In the genomic region with DNA sequence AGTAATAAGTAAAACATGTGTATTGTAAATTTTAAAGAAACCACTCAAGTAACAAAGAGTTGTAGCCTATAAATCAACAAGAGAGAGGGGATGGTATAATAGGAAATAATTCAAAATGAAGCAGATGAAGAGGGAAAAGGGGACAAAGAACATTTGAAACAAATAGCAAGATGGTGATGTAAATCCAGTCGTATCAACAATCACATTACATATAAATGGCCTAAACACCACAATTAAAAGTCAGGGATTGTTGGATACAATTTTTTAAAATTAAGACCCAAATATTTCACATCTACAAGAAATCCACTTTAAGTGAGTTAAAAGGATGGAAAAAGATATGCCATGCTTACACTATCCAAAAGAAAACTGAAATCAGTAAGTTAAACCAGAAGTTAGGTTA, we compare ENCODE assay signal across 21 cellular contexts. TPM values are rescaled to one million over a fixed set of nuclear protein-coding genes. Genes with fewer than 3 reads are reported as not detected.
DNase-seq lines count a peak whose midpoint lies in the region; ATAC-seq, FAIRE-seq and TF ChIP-seq lines count a peak whose summit lies in the region.
"Had no signal": no experiment of that assay in that cellular context is flagged by ENCODE, and none has a peak within 500 bp of the region (broad histone marks: within the 10 kb centered on the region; RNA-seq: fewer than 3 reads in every experiment).

No MANE protein-coding gene starts in this region.

- FAIRE-seq in GM12892 (lab: Jason Lieb, UNC) (peak; percentile 56), K562 (lab: Jason Lieb, UNC) (no peak)
- FAIRE-seq: A549, G401.6, GM12891, GM18507 had no signal

- H3K27me3 ChIP-seq in K562 (ENCODE audit: control insufficient read depth in 2 of 2, insufficient read depth in 2 of 2, low read length in 2 of 2): no peaks in the 10 kb centered on the region
- H3K27me3 ChIP-seq: BLaER1 treated with 17β-estradiol and CSF1 and Interleukin-3, amounts not matched to agents 10 nM and 100 nM had no signal

- peak overlapping the region; percentile 1 for H3K27ac Mint-ChIP-seq in activated T-cell treated with anti-CD3 and anti-CD28 coated beads, Interleukin-2, amount 50 U/mL, for 72 hours
- H3K27ac Mint-ChIP-seq: B cell; CD4-positive, alpha-beta memory T cell; CD8-positive, alpha-beta memory T cell had no signal

- peaks cover 6 to 20% of the 10 kb centered on the region in 2 donors for H3K36me3 Mint-ChIP-seq in activated T-cell treated with anti-CD3 and anti-CD28 coated beads, Interleukin-2, amount 50 U/mL, for 72 hours (ENCODE audit: insufficient read depth in 2 of 2)

- DNase-seq in activated T-cell treated with anti-CD3 and anti-CD28 coated beads, Interleukin-2, amount 50 U/mL, for 72 hours: no peak
- DNase-seq in activated T-cell treated with anti-CD3 and anti-CD28 coated beads, Interleukin-2, amount 50 U/mL, for 48 hours: no peak
- no peak for DNase-seq in GM12892 (ENCODE audit: insufficient read length)
- no peak for DNase-seq in K562 (ENCODE audit: extremely low read depth in 1 of 4, low spot score in 3 of 4)
- no peak for DNase-seq in omental fat pad (ENCODE audit: low spot score)
- DNase-seq: AML-193; CD4-positive, alpha-beta memory T cell; CD8-positive, alpha-beta memory T cell; COR-L47; DMS79 treated with DMSO at 0.1 percent for 48 hours; GF-D8 had no signal

- no peak overlapping the region for H3K9ac ChIP-seq in K562 (ENCODE audit: insufficient read depth in 1 of 2, low read depth in 2 of 2, low read length in 2 of 2)
- H3K9ac ChIP-seq: BLaER1 treated with 17β-estradiol and CSF1 and Interleukin-3, amounts not matched to agents 10 nM and 100 nM had no signal

- no peaks in the 10 kb centered on the region for H3K27me3 Mint-ChIP-seq in activated T-cell treated with anti-CD3 and anti-CD28 coated beads, Interleukin-2, amount 50 U/mL, for 72 hours (ENCODE audit: low read depth)
- H3K27me3 Mint-ChIP-seq: B cell; CD4-positive, alpha-beta memory T cell; CD8-positive, alpha-beta memory T cell had no signal

- CTCF ChIA-PET in K562 (lab: Yijun Ruan, JAX; ENCODE audit: low intra/inter-chr PET ratio): no interaction called here

- peaks cover 0 to 5% of the 10 kb centered on the region in 2 donors for H3K9me3 Mint-ChIP-seq in activated T-cell treated with anti-CD3 and anti-CD28 coated beads, Interleukin-2, amount 50 U/mL, for 72 hours

- no peaks in the 10 kb centered on the region for H3K4me1 ChIP-seq in K562 (replicated peaks in 1 of 2; ENCODE audit: control insufficient read depth in 2 of 2, insufficient read depth in 2 of 2, low read length in 2 of 2)
- H3K4me1 ChIP-seq: A549 had no signal

- TF ChIP-seq RAD21 in K562 (CRISPR knock-in tag; conservative IDR thresholded peaks at IDR 0.05 in 1 of 2, IDR thresholded peaks at IDR 0.05 in 1 of 2): no peak

- H3K9me3 ChIP-seq in K562 (replicated peaks; ENCODE audit: control insufficient read depth, insufficient read depth, low read depth, low read length): no peaks in the 10 kb centered on the region

- no TSS peak for BruUV-seq in K562 (replicated peaks; lab: Mats Ljungman, UMichigan)

- TF ChIP-seq CTCF in K562 (IDR thresholded peaks at IDR 0.05 in 2 of 3, conservative IDR thresholded peaks at IDR 0.05 in 1 of 3; ENCODE audit: insufficient read depth in 2 of 3, low read depth in 1 of 3, low read length in 3 of 3): no peak
- TF ChIP-seq CTCF in omental fat pad (IDR thresholded peaks at IDR 0.05): no peak

- H3K36me3 ChIP-seq in K562 (ENCODE audit: control insufficient read depth, insufficient read depth, low read length): no peaks in the 10 kb centered on the region

- no peak overlapping the region for H3K27ac ChIP-seq in K562 (ENCODE audit: extremely low read depth, low read depth, low read length)
- H3K27ac ChIP-seq: 22Rv1; A549; BLaER1 treated with 17β-estradiol and CSF1 and Interleukin-3, amounts not matched to agents 10 nM and 100 nM; C4-2B had no signal

- no CpG with 5 or more reads among the region's 1 CpG for WGBS in K562 (ENCODE audit: insufficient coverage, low coverage, missing lambda C conversion rate)

- POLR2A ChIA-PET in K562 (lab: Yijun Ruan, JAX): no interaction called here

- TF ChIP-seq POLR2A in GM12892 (IDR thresholded peaks at IDR 0.05; ENCODE audit: low read depth, low read length): no peak
- no peak for TF ChIP-seq POLR2A in K562 (conservative IDR thresholded peaks at IDR 0.05)

- no peak overlapping the region for H3K4me3 ChIP-seq in K562
- H3K4me3 ChIP-seq: A549; BLaER1 treated with 17β-estradiol and CSF1 and Interleukin-3, amounts not matched to agents 10 nM and 100 nM had no signal

- H2AFZ ChIP-seq in K562 (ENCODE audit: low read depth, low read length): no peak overlapping the region

- in situ Hi-C loops in K562 (cut with MboI): no loop called here

- no peak overlapping the region for H3K4me3 Mint-ChIP-seq in activated T-cell treated with anti-CD3 and anti-CD28 coated beads, Interleukin-2, amount 50 U/mL, for 72 hours
- H3K4me3 Mint-ChIP-seq: B cell; CD8-positive, alpha-beta memory T cell had no signal

- intact Hi-C loops in K562 (cut with micrococcal nuclease): no loop called here

- no peak for TF ChIP-seq EP300 in K562 (IDR thresholded peaks at IDR 0.05; ENCODE audit: low read length)

- no peak for ATAC-seq in activated T-cell treated with anti-CD3 and anti-CD28 coated beads, Interleukin-2, amount 50 U/mL, for 72 hours (replicated peaks in 1 of 2)
- no peak for ATAC-seq in K562
- no peak for ATAC-seq in GM19397 (IDR thresholded peaks at IDR 0.05; ENCODE audit: unreplicated experiment)
- ATAC-seq in GM21360 (IDR thresholded peaks at IDR 0.05; ENCODE audit: unreplicated experiment): no peak
- no peak for ATAC-seq in omental fat pad (ENCODE audit: low FRiP score)
- ATAC-seq: A549 had no signal

- H3K4me1 Mint-ChIP-seq in activated T-cell treated with anti-CD3 and anti-CD28 coated beads, Interleukin-2, amount 50 U/mL, for 72 hours (ENCODE audit: low read depth): peaks cover 14% of the 10 kb centered on the region

- H3K79me2 ChIP-seq in K562 (ENCODE audit: control insufficient read depth, insufficient read depth, low read length): peaks cover 2% of the 10 kb centered on the region; the same call in 2 of the 3 replicates

- H3K9me1 ChIP-seq in K562 (ENCODE audit: control insufficient read depth, insufficient read depth, low read length): no peaks in the 10 kb centered on the region

- no peak overlapping the region for H3K4me2 ChIP-seq in K562 (ENCODE audit: insufficient read depth, low read length)
- H3K4me2 ChIP-seq: A549; BLaER1 treated with 17β-estradiol and CSF1 and Interleukin-3, amounts not matched to agents 10 nM and 100 nM had no signal

- no peaks in the 10 kb centered on the region for H4K20me1 ChIP-seq in K562 (replicated peaks; ENCODE audit: control insufficient read depth, insufficient read depth, low read length)

TF ChIP-seq in K562, 482 proteins besides CTCF, POLR2A, EP300 and RAD21 (continues in another document):
- no peak for TF ChIP-seq MCM5 (IDR thresholded peaks at IDR 0.05; ENCODE audit: low read depth)
- TF ChIP-seq, protein P1, sequence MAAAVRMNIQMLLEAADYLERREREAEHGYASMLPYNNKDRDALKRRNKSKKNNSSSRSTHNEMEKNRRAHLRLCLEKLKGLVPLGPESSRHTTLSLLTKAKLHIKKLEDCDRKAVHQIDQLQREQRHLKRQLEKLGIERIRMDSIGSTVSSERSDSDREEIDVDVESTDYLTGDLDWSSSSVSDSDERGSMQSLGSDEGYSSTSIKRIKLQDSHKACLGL (CRISPR knock-in tag; IDR thresholded peaks at IDR 0.05; ENCODE audit: borderline replicate concordance, poor library complexity, severe bottlenecking): no peak
- TF ChIP-seq ZEB2 (IDR thresholded peaks at IDR 0.05): no peak
- no peak for TF ChIP-seq GATAD2A (IDR thresholded peaks at IDR 0.05)
- TF ChIP-seq ZBTB17 (CRISPR knock-in tag; IDR thresholded peaks at IDR 0.05): no peak
- TF ChIP-seq, protein P2, sequence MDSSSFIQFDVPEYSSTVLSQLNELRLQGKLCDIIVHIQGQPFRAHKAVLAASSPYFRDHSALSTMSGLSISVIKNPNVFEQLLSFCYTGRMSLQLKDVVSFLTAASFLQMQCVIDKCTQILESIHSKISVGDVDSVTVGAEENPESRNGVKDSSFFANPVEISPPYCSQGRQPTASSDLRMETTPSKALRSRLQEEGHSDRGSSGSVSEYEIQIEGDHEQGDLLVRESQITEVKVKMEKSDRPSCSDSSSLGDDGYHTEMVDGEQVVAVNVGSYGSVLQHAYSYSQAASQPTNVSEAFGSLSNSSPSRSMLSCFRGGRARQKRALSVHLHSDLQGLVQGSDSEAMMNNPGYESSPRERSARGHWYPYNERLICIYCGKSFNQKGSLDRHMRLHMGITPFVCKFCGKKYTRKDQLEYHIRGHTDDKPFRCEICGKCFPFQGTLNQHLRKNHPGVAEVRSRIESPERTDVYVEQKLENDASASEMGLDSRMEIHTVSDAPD (CRISPR knock-in tag; IDR thresholded peaks at IDR 0.05): no peak
- TF ChIP-seq HLTF (IDR thresholded peaks at IDR 0.05): no peak
- TF ChIP-seq SMC3 (conservative IDR thresholded peaks at IDR 0.05; ENCODE audit: insufficient read depth, low read depth, low read length): no peak
- TF ChIP-seq RCOR1 (IDR thresholded peaks at IDR 0.05; ENCODE audit: borderline replicate concordance in 1 of 2, low read depth in 2 of 2, low read length in 2 of 2): no peak
- no peak for TF ChIP-seq ZBTB7A (IDR thresholded peaks at IDR 0.05; ENCODE audit: borderline replicate concordance, control insufficient read depth, low read depth, low read length)

RNA-seq across cellular contexts. Expression of a gene that starts 15.2 kb away (rescaled TPM):
- 10 to 100 TPM; 26.7 to 33.1 TPM for total RNA-seq in activated T-cell treated with anti-CD3 and anti-CD28 coated beads, Interleukin-2, amount 50 U/mL, for 72 hours
- 22.9 TPM for polyA plus RNA-seq in GM12892 (2012; ENCODE audit: missing spikeins)
- total RNA-seq in K562 (2011; cell fraction: chromatin; rRNA removed; ENCODE audit: low replicate concordance): 25.8 and 55.1 TPM in 2 replicates
- 9.5 and 12.5 TPM in 2 replicates for total RNA-seq in K562 (2011; cell fraction: nucleolus; rRNA removed)
- 21.5 and 32.2 TPM in 2 replicates for total RNA-seq in K562 (2011; cell fraction: nucleoplasm; rRNA removed)
- 8.3 TPM in 2 replicates for total RNA-seq in K562 (2014; rRNA removed)
- total RNA-seq in K562 (2014; rRNA removed; fragmentation: Illumina TruSeq; extraction: Trizol): 17.0 and 19.1 TPM in 2 replicates
- total RNA-seq in K562 (2015; rRNA removed; fragmentation: Illumina TruSeq; extraction: Trizol): 18.2 and 21.4 TPM in 2 replicates
- 13.5 TPM in 2 replicates for total RNA-seq in K562 (2021)
- polyA plus RNA-seq in K562 (2011; rRNA removed): 18.9 and 22.0 TPM in 2 replicates
- 7.2 and 12.3 TPM in 2 replicates for polyA plus RNA-seq in K562 (2011; cell fraction: cytosol; rRNA removed)
- polyA plus RNA-seq in K562 (2011; cell fraction: nucleus; rRNA removed): 17.2 and 24.4 TPM in 2 replicates
- polyA plus RNA-seq in K562 (2012): 9.7 and 17.6 TPM in 2 replicates
- polyA plus RNA-seq in K562 (2014; fragmentation: Illumina TruSeq; extraction: Trizol): 12.6 and 16.7 TPM in 2 replicates
- polyA plus RNA-seq in K562 (2014; fragmentation: Nextera tagmentation; extraction: Ambion mirVana): 1 to 10 TPM; 4.1 to 5.9 TPM
- polyA plus RNA-seq in K562 (2014; rRNA removed): 10.4 and 11.2 TPM in 2 replicates
- 44.8 and 45.6 TPM in 2 replicates for polyA minus RNA-seq in K562 (2011; rRNA and poly(A)+ RNA removed)
- polyA minus RNA-seq in K562 (2011; cell fraction: cytosol; rRNA and poly(A)+ RNA removed): 9.2 and 11.3 TPM in 2 replicates
- polyA minus RNA-seq in K562 (2011; cell fraction: nucleus; rRNA and poly(A)+ RNA removed): 15.2 and 27.9 TPM in 2 replicates
- 10 to 100 TPM; 53.7 to 59.8 (median 56.4) TPM for total RNA-seq in omental fat pad
